Comparison of ENCODE assay signal across 10 cellular contexts in the genomic region with DNA sequence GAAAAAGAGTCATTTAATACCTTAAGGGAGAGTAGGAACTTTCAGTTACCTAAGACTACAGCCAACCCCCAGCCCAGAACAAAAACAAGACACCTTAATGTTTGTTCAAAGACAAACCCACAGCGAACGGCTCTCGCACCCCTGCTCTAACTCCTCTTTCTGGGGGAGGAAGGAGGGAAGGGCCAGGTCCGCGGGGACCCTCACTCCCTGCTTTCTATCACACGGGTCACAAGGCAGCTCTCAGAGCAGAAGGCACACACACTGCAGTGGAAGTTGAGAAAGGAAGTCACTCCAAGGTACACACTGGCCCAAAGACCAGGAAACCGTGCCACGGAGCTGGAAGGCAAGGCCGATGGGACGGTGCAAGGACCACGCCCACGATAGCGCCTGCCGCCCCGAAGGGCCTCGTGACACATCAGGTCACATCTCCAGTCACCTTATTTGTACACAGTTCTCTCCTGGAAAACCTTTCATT. TPM values are rescaled to one million over a fixed set of nuclear protein-coding genes. Genes with fewer than 3 reads are reported as not detected.
A peak's percentile ranks its signal among the peaks of the same experiment; 100 is the strongest.
DNase-seq lines count a peak whose midpoint lies in the region; ATAC-seq, FAIRE-seq and TF ChIP-seq lines count a peak whose summit lies in the region.
"Had no signal": no experiment of that assay in that cellular context is flagged by ENCODE, and none has a peak within 500 bp of the region (broad histone marks: within the 10 kb centered on the region; RNA-seq: fewer than 3 reads in every experiment).

No MANE protein-coding gene starts in this region.

- POLR2A ChIA-PET in activated CD8-positive, alpha-beta T cell treated with anti-CD3 and anti-CD28 coated beads for 36 hours (lab: Charles Lee): interaction anchor here (1.0 kb wide), 1 partner anchor 20 kb away, joined by 4 read pairs; no protein-coding TSS in a partner anchor

- H3K27ac Mint-ChIP-seq in activated CD8-positive, alpha-beta T cell treated with anti-CD3 and anti-CD28 coated beads for 36 hours: peak overlapping the region; percentile 82
- peak overlapping the region; percentile 96 for H3K27ac Mint-ChIP-seq in stimulated activated memory B cell treated with anti-CD40 and anti-IgM and Interleukin-4, amounts not matched to agents 10 μg/mL and 1 μg/mL and 100 μg/mL, for 72 hours

- peaks cover 3% of the 10 kb centered on the region for H3K4me1 Mint-ChIP-seq in activated CD8-positive, alpha-beta T cell treated with anti-CD3 and anti-CD28 coated beads for 36 hours (ENCODE audit: low read depth)
- H3K4me1 Mint-ChIP-seq in stimulated activated memory B cell treated with anti-CD40 and anti-IgM and Interleukin-4, amounts not matched to agents 10 μg/mL and 1 μg/mL and 100 μg/mL, for 72 hours: peaks cover 47% of the 10 kb centered on the region

- peak; percentile 69 for DNase-seq in activated effector memory CD4-positive, alpha-beta T cell treated with anti-CD3 and anti-CD28 coated beads, Interleukin-2, amount 50 U/mL, for 16 hours
- DNase-seq in activated effector memory CD4-positive, alpha-beta T cell treated with Interleukin-2 at 50 U/mL for 16 hours: no peak
- DNase-seq in activated CD8-positive, alpha-beta T cell treated with anti-CD3 and anti-CD28 coated beads for 36 hours: no peak
- DNase-seq in frontal cortex (ENCODE audit: low spot score in 2 of 2): no peak
- no peak for DNase-seq in foreskin fibroblast
- DNase-seq in germinal center (ENCODE audit: low spot score): no peak
- DNase-seq: hippocampal formation, Kasumi-1 had no signal

- no peaks in the 10 kb centered on the region for H3K9me3 Mint-ChIP-seq in activated CD8-positive, alpha-beta T cell treated with anti-CD3 and anti-CD28 coated beads for 36 hours
- H3K9me3 Mint-ChIP-seq in stimulated activated memory B cell treated with anti-CD40 and anti-IgM and Interleukin-4, amounts not matched to agents 10 μg/mL and 1 μg/mL and 100 μg/mL, for 72 hours: no peaks in the 10 kb centered on the region

- CTCF ChIA-PET in activated CD8-positive, alpha-beta T cell treated with anti-CD3 and anti-CD28 coated beads for 36 hours (lab: Charles Lee): interaction anchor here (1.4 to 6.7 kb wide), 3 partner anchors 12 to 235 kb away, joined by 3 to 39 read pairs (median 13); no protein-coding TSS in a partner anchor

- ATAC-seq in HG02798 (IDR thresholded peaks at IDR 0.05; ENCODE audit: poor library complexity, unreplicated experiment): peak; percentile 19
- ATAC-seq in activated CD8-positive, alpha-beta T cell treated with anti-CD3 and anti-CD28 coated beads for 36 hours: peak; percentile 24
- ATAC-seq in stimulated activated memory B cell treated with anti-CD40 and anti-IgM and Interleukin-4, amounts not matched to agents 10 μg/mL and 1 μg/mL and 100 μg/mL, for 72 hours: peak; percentile 65

- H3K27me3 Mint-ChIP-seq in activated CD8-positive, alpha-beta T cell treated with anti-CD3 and anti-CD28 coated beads for 36 hours: no peaks in the 10 kb centered on the region
- no peaks in the 10 kb centered on the region for H3K27me3 Mint-ChIP-seq in stimulated activated memory B cell treated with anti-CD40 and anti-IgM and Interleukin-4, amounts not matched to agents 10 μg/mL and 1 μg/mL and 100 μg/mL, for 72 hours

- H3K4me3 Mint-ChIP-seq in activated CD8-positive, alpha-beta T cell treated with anti-CD3 and anti-CD28 coated beads for 36 hours: no peak overlapping the region
- H3K4me3 Mint-ChIP-seq in stimulated activated memory B cell treated with anti-CD40 and anti-IgM and Interleukin-4, amounts not matched to agents 10 μg/mL and 1 μg/mL and 100 μg/mL, for 72 hours: peak overlapping the region; percentile 76

- intact Hi-C loops in activated CD8-positive, alpha-beta T cell treated with anti-CD3 and anti-CD28 coated beads for 36 hours (cut with micrococcal nuclease): no loop called here

- H3K36me3 Mint-ChIP-seq in activated CD8-positive, alpha-beta T cell treated with anti-CD3 and anti-CD28 coated beads for 36 hours (ENCODE audit: low read depth): peaks cover 52% of the 10 kb centered on the region
- peaks cover 51% of the 10 kb centered on the region for H3K36me3 Mint-ChIP-seq in stimulated activated memory B cell treated with anti-CD40 and anti-IgM and Interleukin-4, amounts not matched to agents 10 μg/mL and 1 μg/mL and 100 μg/mL, for 72 hours

- no peak overlapping the region for H3K4me3 ChIP-seq in foreskin fibroblast (ENCODE audit: low read depth in 1 of 2, low read length in 2 of 2)

- TF ChIP-seq CTCF in activated CD8-positive, alpha-beta T cell treated with anti-CD3 and anti-CD28 coated beads for 36 hours (IDR thresholded peaks at IDR 0.05): no peak
- TF ChIP-seq CTCF in foreskin fibroblast (IDR thresholded peaks at IDR 0.05; ENCODE audit: low read depth, low read length): no peak

- FAIRE-seq in frontal cortex (lab: Jason Lieb, UNC): no peak

RNA-seq across cellular contexts. Expression of a gene that starts 10.0 kb away (rescaled TPM):
- total RNA-seq in activated CD8-positive, alpha-beta T cell treated with anti-CD3 and anti-CD28 coated beads for 36 hours: not detected
- total RNA-seq in frontal cortex: not detected

RNA-seq across cellular contexts. Expression of a gene that starts 23.3 kb away (rescaled TPM):
- 10 to 100 TPM; 63.9 to 72.6 TPM for total RNA-seq in activated CD8-positive, alpha-beta T cell treated with anti-CD3 and anti-CD28 coated beads for 36 hours
- total RNA-seq in frontal cortex: 141 TPM
